Comparison of ENCODE assay signal across 8 cellular contexts in the genomic region with DNA sequence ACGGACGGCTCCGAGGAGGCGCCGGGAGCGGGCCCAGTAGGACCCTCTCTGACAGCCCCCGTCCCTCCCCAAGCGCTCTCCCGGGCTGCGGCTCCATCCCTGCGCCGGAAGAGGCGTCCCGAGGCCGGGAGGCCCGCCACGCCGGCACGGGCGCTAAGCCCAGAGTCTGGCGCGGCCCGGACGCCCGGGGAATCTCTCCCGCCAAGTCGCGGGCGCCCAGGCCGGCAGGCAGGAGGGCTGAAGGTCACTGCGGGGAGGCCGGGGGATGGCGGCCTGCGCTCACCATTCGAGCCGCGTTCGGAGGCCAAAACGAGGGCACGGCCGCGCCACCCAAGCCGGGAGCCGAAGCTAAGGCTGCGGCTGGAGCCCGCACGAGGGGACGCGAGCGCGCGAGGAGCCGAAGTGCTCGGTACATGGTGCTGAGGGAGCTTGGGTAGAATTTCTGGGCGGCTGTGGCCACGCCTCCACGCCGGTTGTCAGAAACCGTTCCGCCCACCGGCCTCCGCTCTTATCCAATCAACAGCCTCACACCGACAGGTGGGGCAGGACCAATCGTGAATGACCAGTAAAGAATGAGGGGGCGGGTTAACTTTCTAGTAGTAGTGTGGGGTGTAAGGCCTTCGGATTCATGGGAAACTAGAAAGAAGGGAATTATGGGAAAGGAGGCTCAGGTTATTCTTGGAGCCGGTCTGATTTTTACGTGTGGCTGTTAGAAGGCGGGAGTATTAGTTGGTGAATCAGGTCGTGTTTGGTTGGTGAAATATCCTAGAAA. TPM values are rescaled to one million over a fixed set of nuclear protein-coding genes. Genes with fewer than 3 reads are reported as not detected.
DNase-seq lines count a peak whose midpoint lies in the region; ATAC-seq and TF ChIP-seq lines count a peak whose summit lies in the region.

A gene (minus strand): TSS at position 448 of the 772 bp plus-strand sequence. CDS start 33 bp downstream, at position 415.

- DNase-seq in CD1c-positive myeloid dendritic cell (ENCODE audit: extremely low spot score) (peak; percentile 98), NCI-H82 treated with DMSO at 0.1 percent for 48 hours (lab: John Stamatoyannopoulos, UW; ENCODE audit: unreplicated experiment) (peak; percentile 100), right lobe of liver (peak; percentile 96 to 98 (median 98))
- peak; percentile 96 for DNase-seq in activated CD4-positive, alpha-beta memory T cell treated with anti-CD3 and anti-CD28 coated beads for 36 hours
- peak; percentile 89 to 94 for DNase-seq in stimulated activated CD4-positive, alpha-beta T cell treated with anti-CD3 and anti-CD28 coated beads, Interleukin-4, amount 100 ng/mL, for 4 hours

- peaks cover 10% of the 10 kb centered on the region for H3K36me3 Mint-ChIP-seq in activated CD4-positive, alpha-beta memory T cell treated with anti-CD3 and anti-CD28 coated beads for 36 hours

- POLR2A ChIA-PET in activated CD4-positive, alpha-beta memory T cell treated with anti-CD3 and anti-CD28 coated beads for 36 hours (lab: Charles Lee), result interaction anchor here (1.1 to 1.2 kb wide), 2 partner anchors 121 to 328 kb away, joined by 3 to 4 read pairs; a partner anchor contains a TSS

- ATAC-seq in GM19438 (IDR thresholded peaks at IDR 0.05; ENCODE audit: low read depth, unreplicated experiment) (peak; percentile 95), HG03575 (IDR thresholded peaks at IDR 0.05; ENCODE audit: extremely low read depth, insufficient number of reproducible peaks, low FRiP score, unreplicated experiment) (peak; percentile 95), right lobe of liver (peak; percentile 94 to 99 (median 95))

- H3K9me3 ChIP-seq in duodenal mucosa (ENCODE audit: control insufficient read depth in 1 of 2, low read length in 2 of 2) (no peaks in the 10 kb centered on the region), right lobe of liver (no peaks in the 10 kb centered on the region)

- intact Hi-C loops in activated CD4-positive, alpha-beta memory T cell treated with anti-CD3 and anti-CD28 coated beads for 36 hours (cut with micrococcal nuclease), result loop anchor here (1.0 to 2.0 kb wide), 8 partner anchors 12 to 1735 kb away; a partner anchor contains a TSS
- intact Hi-C loops in right lobe of liver (cut with DNase I), result no loop called here

- no peaks in the 10 kb centered on the region for H3K9me3 Mint-ChIP-seq in activated CD4-positive, alpha-beta memory T cell treated with anti-CD3 and anti-CD28 coated beads for 36 hours

- peak within 1 kb of the TSS; percentile 87 for H3K4me3 Mint-ChIP-seq in activated CD4-positive, alpha-beta memory T cell treated with anti-CD3 and anti-CD28 coated beads for 36 hours

- peaks cover 0 to 8% of the 10 kb centered on the region in 2 donors for H3K27me3 ChIP-seq in duodenal mucosa (ENCODE audit: control insufficient read depth in 1 of 2, insufficient read depth in 2 of 2, low read length in 2 of 2)
- H3K27me3 ChIP-seq in right lobe of liver, result no peaks in the 10 kb centered on the region

- CTCF ChIA-PET in activated CD4-positive, alpha-beta memory T cell treated with anti-CD3 and anti-CD28 coated beads for 36 hours (lab: Charles Lee), result interaction anchor here (0.6 to 2.4 kb wide), 8 partner anchors 11 to 726 kb away, joined by 3 to 11 read pairs (median 3); no protein-coding TSS in a partner anchor

- 0% methylated on average over 19 of the region's 70 CpGs for WGBS in right lobe of liver (ENCODE audit: insufficient coverage, low coverage, low lambda C conversion rate, missing lambda C conversion rate)

- H3K4me3 ChIP-seq in duodenal mucosa (ENCODE audit: low read depth in 1 of 2, low read length in 2 of 2) (peak within 1 kb of the TSS; percentile 75 to 87), right lobe of liver (peak within 1 kb of the TSS; percentile 87 to 90 (median 88))

- H3K4me1 Mint-ChIP-seq in activated CD4-positive, alpha-beta memory T cell treated with anti-CD3 and anti-CD28 coated beads for 36 hours (ENCODE audit: low read depth), result peaks cover 23% of the 10 kb centered on the region

- peak within 1 kb of the TSS; percentile 75 to 87 for H3K9ac ChIP-seq in duodenal mucosa (ENCODE audit: low read depth in 1 of 2, low read length in 2 of 2)

- peak; percentile 96 for TF ChIP-seq POLR2A in right lobe of liver (IDR thresholded peaks at IDR 0.05)

- H3K36me3 ChIP-seq in duodenal mucosa (ENCODE audit: control insufficient read depth in 1 of 2, insufficient read depth in 2 of 2, low read length in 2 of 2) (no peaks in the 10 kb centered on the region), right lobe of liver (peaks cover 0 to 11% (median 3%) of the 10 kb centered on the region in 4 donors)

- peak within 1 kb of the TSS; percentile 53 for H3K27ac Mint-ChIP-seq in activated CD4-positive, alpha-beta memory T cell treated with anti-CD3 and anti-CD28 coated beads for 36 hours

- peaks cover 21% of the 10 kb centered on the region for H3K27me3 Mint-ChIP-seq in activated CD4-positive, alpha-beta memory T cell treated with anti-CD3 and anti-CD28 coated beads for 36 hours

- no peak for TF ChIP-seq CTCF in right lobe of liver (IDR thresholded peaks at IDR 0.05)

- peaks cover 7% of the 10 kb centered on the region in 2 donors for H3K4me1 ChIP-seq in duodenal mucosa (ENCODE audit: control insufficient read depth in 1 of 2, insufficient read depth in 2 of 2, low read length in 2 of 2)
- peaks cover 0 to 25% (median 4%) of the 10 kb centered on the region in 4 donors for H3K4me1 ChIP-seq in right lobe of liver

- H3K27ac ChIP-seq in duodenal mucosa (ENCODE audit: low read depth, low read length) (peak within 1 kb of the TSS; percentile 84), right lobe of liver (peak within 1 kb of the TSS; percentile 90 to 93 (median 93))

RNA-seq across cellular contexts. Expression of the gene that starts here (rescaled TPM):
- 10 to 100 TPM; 85.7 to 89.1 TPM for total RNA-seq in activated CD4-positive, alpha-beta memory T cell treated with anti-CD3 and anti-CD28 coated beads for 36 hours
- total RNA-seq in right lobe of liver, result 100 to 1,000 TPM in 5 of 6 experiments, 10 to 100 TPM in 1; 95.0 to 126 (median 114) TPM

Comparison
In these comparisons a context has a peak if more than half of its experiments do, and no peak if none do; other contexts are left out.
1. Peak in every context shown above with its lines: DNase-seq, ATAC-seq, H3K4me3 ChIP-seq and H3K27ac ChIP-seq.